ENCODE assay signal across 2 cellular contexts in the genomic region with DNA sequence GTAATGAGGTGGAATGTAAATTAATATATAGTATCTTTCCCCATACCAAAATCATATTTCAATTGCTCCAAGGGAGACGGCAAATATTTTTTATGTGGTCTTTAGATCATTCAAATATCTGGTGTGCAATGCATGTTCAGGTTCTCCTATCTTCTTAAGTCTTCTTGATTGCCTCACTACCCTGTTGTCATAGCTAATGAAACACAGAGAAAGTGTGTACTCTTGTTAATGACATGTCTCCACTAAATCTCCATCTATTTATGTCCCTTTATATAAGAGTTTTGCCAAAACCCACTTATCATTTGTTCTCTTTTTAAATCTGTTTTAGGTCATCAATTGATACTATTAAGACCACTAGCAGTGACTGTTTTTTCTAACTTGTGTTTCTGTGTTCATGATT.
TF ChIP-seq lines count a peak whose summit lies in the region.

No MANE protein-coding gene starts in this region.

TF ChIP-seq in SK-N-SH, 30 proteins besides CTCF, POLR2A, EP300 and RAD21 (continued from another document):
- TF ChIP-seq, protein P1, sequence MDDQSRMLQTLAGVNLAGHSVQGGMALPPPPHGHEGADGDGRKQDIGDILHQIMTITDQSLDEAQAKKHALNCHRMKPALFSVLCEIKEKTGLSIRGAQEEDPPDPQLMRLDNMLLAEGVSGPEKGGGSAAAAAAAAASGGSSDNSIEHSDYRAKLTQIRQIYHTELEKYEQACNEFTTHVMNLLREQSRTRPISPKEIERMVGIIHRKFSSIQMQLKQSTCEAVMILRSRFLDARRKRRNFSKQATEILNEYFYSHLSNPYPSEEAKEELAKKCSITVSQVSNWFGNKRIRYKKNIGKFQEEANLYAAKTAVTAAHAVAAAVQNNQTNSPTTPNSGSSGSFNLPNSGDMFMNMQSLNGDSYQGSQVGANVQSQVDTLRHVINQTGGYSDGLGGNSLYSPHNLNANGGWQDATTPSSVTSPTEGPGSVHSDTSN (IDR thresholded peaks at IDR 0.05) = no peak
- TF ChIP-seq JUND (IDR thresholded peaks at IDR 0.05) (no peak), FOXM1 (IDR thresholded peaks at IDR 0.05; ENCODE audit: low read depth) (no peak), MEF2A (IDR thresholded peaks at IDR 0.05; ENCODE audit: borderline replicate concordance, low read depth) (no peak), RCOR1 (IDR thresholded peaks at IDR 0.05; ENCODE audit: low read length) (no peak), TEAD4 (IDR thresholded peaks at IDR 0.05; ENCODE audit: borderline replicate concordance, insufficient read depth) (no peak), TCF12 (IDR thresholded peaks at IDR 0.05) (no peak), POLR2AphosphoS5 (IDR thresholded peaks at IDR 0.05; ENCODE audit: low read depth, low read length) (no peak), SIN3A (IDR thresholded peaks at IDR 0.05; ENCODE audit: borderline replicate concordance, low read depth, low read length) (no peak), FOSL2 (IDR thresholded peaks at IDR 0.05; ENCODE audit: borderline replicate concordance, low read depth) (no peak), NFIC (IDR thresholded peaks at IDR 0.05; ENCODE audit: borderline replicate concordance) (no peak), GATA2 (CRISPR knock-in tag; IDR thresholded peaks at IDR 0.05) (no peak), GABPA (IDR thresholded peaks at IDR 0.05; ENCODE audit: low read depth) (no peak)
- TF ChIP-seq, protein P2, sequence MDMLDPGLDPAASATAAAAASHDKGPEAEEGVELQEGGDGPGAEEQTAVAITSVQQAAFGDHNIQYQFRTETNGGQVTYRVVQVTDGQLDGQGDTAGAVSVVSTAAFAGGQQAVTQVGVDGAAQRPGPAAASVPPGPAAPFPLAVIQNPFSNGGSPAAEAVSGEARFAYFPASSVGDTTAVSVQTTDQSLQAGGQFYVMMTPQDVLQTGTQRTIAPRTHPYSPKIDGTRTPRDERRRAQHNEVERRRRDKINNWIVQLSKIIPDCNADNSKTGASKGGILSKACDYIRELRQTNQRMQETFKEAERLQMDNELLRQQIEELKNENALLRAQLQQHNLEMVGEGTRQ (IDR thresholded peaks at IDR 0.05; ENCODE audit: borderline replicate concordance, low read depth, low read length) = no peak
- TF ChIP-seq, protein P3, sequence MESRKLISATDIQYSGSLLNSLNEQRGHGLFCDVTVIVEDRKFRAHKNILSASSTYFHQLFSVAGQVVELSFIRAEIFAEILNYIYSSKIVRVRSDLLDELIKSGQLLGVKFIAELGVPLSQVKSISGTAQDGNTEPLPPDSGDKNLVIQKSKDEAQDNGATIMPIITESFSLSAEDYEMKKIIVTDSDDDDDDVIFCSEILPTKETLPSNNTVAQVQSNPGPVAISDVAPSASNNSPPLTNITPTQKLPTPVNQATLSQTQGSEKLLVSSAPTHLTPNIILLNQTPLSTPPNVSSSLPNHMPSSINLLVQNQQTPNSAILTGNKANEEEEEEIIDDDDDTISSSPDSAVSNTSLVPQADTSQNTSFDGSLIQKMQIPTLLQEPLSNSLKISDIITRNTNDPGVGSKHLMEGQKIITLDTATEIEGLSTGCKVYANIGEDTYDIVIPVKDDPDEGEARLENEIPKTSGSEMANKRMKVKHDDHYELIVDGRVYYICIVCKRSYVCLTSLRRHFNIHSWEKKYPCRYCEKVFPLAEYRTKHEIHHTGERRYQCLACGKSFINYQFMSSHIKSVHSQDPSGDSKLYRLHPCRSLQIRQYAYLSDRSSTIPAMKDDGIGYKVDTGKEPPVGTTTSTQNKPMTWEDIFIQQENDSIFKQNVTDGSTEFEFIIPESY (IDR thresholded peaks at IDR 0.05; ENCODE audit: borderline replicate concordance, low read depth) = no peak
- TF ChIP-seq, protein P4, sequence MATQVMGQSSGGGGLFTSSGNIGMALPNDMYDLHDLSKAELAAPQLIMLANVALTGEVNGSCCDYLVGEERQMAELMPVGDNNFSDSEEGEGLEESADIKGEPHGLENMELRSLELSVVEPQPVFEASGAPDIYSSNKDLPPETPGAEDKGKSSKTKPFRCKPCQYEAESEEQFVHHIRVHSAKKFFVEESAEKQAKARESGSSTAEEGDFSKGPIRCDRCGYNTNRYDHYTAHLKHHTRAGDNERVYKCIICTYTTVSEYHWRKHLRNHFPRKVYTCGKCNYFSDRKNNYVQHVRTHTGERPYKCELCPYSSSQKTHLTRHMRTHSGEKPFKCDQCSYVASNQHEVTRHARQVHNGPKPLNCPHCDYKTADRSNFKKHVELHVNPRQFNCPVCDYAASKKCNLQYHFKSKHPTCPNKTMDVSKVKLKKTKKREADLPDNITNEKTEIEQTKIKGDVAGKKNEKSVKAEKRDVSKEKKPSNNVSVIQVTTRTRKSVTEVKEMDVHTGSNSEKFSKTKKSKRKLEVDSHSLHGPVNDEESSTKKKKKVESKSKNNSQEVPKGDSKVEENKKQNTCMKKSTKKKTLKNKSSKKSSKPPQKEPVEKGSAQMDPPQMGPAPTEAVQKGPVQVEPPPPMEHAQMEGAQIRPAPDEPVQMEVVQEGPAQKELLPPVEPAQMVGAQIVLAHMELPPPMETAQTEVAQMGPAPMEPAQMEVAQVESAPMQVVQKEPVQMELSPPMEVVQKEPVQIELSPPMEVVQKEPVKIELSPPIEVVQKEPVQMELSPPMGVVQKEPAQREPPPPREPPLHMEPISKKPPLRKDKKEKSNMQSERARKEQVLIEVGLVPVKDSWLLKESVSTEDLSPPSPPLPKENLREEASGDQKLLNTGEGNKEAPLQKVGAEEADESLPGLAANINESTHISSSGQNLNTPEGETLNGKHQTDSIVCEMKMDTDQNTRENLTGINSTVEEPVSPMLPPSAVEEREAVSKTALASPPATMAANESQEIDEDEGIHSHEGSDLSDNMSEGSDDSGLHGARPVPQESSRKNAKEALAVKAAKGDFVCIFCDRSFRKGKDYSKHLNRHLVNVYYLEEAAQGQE (IDR thresholded peaks at IDR 0.05; ENCODE audit: low read depth, low read length) = no peak

TF ChIP-seq in SK-N-SH treated with all-trans-retinoic acid at 6 μM for 48 hours, 23 proteins besides CTCF, POLR2A, EP300 and RAD21 (continued from another document):
- TF ChIP-seq, protein P5, sequence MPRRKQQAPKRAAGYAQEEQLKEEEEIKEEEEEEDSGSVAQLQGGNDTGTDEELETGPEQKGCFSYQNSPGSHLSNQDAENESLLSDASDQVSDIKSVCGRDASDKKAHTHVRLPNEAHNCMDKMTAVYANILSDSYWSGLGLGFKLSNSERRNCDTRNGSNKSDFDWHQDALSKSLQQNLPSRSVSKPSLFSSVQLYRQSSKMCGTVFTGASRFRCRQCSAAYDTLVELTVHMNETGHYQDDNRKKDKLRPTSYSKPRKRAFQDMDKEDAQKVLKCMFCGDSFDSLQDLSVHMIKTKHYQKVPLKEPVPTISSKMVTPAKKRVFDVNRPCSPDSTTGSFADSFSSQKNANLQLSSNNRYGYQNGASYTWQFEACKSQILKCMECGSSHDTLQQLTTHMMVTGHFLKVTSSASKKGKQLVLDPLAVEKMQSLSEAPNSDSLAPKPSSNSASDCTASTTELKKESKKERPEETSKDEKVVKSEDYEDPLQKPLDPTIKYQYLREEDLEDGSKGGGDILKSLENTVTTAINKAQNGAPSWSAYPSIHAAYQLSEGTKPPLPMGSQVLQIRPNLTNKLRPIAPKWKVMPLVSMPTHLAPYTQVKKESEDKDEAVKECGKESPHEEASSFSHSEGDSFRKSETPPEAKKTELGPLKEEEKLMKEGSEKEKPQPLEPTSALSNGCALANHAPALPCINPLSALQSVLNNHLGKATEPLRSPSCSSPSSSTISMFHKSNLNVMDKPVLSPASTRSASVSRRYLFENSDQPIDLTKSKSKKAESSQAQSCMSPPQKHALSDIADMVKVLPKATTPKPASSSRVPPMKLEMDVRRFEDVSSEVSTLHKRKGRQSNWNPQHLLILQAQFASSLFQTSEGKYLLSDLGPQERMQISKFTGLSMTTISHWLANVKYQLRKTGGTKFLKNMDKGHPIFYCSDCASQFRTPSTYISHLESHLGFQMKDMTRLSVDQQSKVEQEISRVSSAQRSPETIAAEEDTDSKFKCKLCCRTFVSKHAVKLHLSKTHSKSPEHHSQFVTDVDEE (CRISPR knock-in tag; IDR thresholded peaks at IDR 0.05) = no peak
- no peak for TF ChIP-seq ESRRG (CRISPR knock-in tag; IDR thresholded peaks at IDR 0.05)
- TF ChIP-seq, protein P6, sequence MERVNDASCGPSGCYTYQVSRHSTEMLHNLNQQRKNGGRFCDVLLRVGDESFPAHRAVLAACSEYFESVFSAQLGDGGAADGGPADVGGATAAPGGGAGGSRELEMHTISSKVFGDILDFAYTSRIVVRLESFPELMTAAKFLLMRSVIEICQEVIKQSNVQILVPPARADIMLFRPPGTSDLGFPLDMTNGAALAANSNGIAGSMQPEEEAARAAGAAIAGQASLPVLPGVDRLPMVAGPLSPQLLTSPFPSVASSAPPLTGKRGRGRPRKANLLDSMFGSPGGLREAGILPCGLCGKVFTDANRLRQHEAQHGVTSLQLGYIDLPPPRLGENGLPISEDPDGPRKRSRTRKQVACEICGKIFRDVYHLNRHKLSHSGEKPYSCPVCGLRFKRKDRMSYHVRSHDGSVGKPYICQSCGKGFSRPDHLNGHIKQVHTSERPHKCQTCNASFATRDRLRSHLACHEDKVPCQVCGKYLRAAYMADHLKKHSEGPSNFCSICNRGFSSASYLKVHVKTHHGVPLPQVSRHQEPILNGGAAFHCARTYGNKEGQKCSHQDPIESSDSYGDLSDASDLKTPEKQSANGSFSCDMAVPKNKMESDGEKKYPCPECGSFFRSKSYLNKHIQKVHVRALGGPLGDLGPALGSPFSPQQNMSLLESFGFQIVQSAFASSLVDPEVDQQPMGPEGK (CRISPR knock-in tag; IDR thresholded peaks at IDR 0.05; ENCODE audit: borderline replicate concordance) = no peak
- TF ChIP-seq CSDC2 (CRISPR knock-in tag; IDR thresholded peaks at IDR 0.05) = no peak
- TF ChIP-seq PPARA (CRISPR knock-in tag; IDR thresholded peaks at IDR 0.05; ENCODE audit: borderline replicate concordance) = no peak
- no peak for TF ChIP-seq RARB (CRISPR knock-in tag; IDR thresholded peaks at IDR 0.05)
- no peak for TF ChIP-seq ARNTL (CRISPR knock-in tag; IDR thresholded peaks at IDR 0.05; ENCODE audit: borderline replicate concordance, low read depth)
- TF ChIP-seq BACH2 (CRISPR knock-in tag; IDR thresholded peaks at IDR 0.05; ENCODE audit: borderline replicate concordance) = no peak
- TF ChIP-seq, protein P7, sequence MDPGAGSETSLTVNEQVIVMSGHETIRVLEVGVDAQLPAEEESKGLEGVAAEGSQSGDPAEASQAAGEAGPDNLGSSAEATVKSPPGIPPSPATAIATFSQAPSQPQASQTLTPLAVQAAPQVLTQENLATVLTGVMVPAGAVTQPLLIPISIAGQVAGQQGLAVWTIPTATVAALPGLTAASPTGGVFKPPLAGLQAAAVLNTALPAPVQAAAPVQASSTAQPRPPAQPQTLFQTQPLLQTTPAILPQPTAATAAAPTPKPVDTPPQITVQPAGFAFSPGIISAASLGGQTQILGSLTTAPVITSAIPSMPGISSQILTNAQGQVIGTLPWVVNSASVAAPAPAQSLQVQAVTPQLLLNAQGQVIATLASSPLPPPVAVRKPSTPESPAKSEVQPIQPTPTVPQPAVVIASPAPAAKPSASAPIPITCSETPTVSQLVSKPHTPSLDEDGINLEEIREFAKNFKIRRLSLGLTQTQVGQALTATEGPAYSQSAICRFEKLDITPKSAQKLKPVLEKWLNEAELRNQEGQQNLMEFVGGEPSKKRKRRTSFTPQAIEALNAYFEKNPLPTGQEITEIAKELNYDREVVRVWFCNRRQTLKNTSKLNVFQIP (CRISPR knock-in tag; IDR thresholded peaks at IDR 0.05; ENCODE audit: borderline replicate concordance, low read depth) = no peak
- no peak for TF ChIP-seq ZFP3 (CRISPR knock-in tag; IDR thresholded peaks at IDR 0.05)
- no peak for TF ChIP-seq ZFP30 (CRISPR knock-in tag; IDR thresholded peaks at IDR 0.05)
- TF ChIP-seq ZNF70 (CRISPR knock-in tag; IDR thresholded peaks at IDR 0.05) = no peak
- no peak for TF ChIP-seq ZNF565 (CRISPR knock-in tag; conservative IDR thresholded peaks at IDR 0.05; ENCODE audit: low read depth)
- TF ChIP-seq, protein P8, sequence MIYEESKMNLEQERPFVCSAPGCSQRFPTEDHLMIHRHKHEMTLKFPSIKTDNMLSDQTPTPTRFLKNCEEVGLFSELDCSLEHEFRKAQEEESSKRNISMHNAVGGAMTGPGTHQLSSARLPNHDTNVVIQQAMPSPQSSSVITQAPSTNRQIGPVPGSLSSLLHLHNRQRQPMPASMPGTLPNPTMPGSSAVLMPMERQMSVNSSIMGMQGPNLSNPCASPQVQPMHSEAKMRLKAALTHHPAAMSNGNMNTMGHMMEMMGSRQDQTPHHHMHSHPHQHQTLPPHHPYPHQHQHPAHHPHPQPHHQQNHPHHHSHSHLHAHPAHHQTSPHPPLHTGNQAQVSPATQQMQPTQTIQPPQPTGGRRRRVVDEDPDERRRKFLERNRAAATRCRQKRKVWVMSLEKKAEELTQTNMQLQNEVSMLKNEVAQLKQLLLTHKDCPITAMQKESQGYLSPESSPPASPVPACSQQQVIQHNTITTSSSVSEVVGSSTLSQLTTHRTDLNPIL (CRISPR knock-in tag; IDR thresholded peaks at IDR 0.05; ENCODE audit: low read depth) = no peak
